Comparison of ENCODE assay signal across 10 cellular contexts in the genomic region with DNA sequence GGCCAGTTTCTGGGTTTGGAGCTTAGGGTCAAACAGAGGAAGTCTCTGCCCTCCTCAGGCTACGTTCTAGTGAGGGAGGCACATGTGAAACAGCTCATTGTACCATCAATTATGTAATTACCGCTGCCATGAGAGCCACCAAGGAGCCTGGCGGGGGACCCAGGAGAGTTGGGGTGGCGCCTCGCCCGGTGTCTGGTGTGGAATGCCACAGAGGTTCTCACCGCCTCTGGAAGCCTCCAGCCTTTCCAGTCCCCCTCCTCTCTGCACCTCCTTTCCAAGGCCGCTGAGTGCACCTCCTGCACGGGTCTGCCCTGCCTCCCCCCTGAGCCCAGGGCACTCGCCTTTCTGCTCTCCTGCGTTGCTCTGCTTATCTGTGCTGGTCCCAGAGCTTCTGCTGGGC. TPM values are rescaled to one million over a fixed set of nuclear protein-coding genes. Genes with fewer than 3 reads are reported as not detected.
DNase-seq lines count a peak whose midpoint lies in the region; ATAC-seq and TF ChIP-seq lines count a peak whose summit lies in the region.
"Had no signal": no experiment of that assay in that cellular context is flagged by ENCODE, and none has a peak within 500 bp of the region (broad histone marks: within the 10 kb centered on the region; RNA-seq: fewer than 3 reads in every experiment).

No MANE protein-coding gene starts in this region.

- H3K27me3 ChIP-seq in right cardiac atrium (ENCODE audit: control insufficient read depth, insufficient read depth) = no peaks in the 10 kb centered on the region

- H3K27ac Mint-ChIP-seq in naive B cell = no peak overlapping the region
- H3K27ac Mint-ChIP-seq: dendritic cell treated with granulocyte-macrophage colony-stimulating factor and Interleukin-4, amounts not matched to agents 40 ng/mL and 50 ng/mL, for 4 days had no signal

- DNase-seq in right cardiac atrium (peak in 1 of 3 donors; percentile 56), left ventricle myocardium superior (no peak), naive B cell (no peak), NCI-H1694 treated with DMSO at 0.1 percent for 48 hours (lab: John Stamatoyannopoulos, UW) (no peak), OCI-M1 (lab: John Stamatoyannopoulos, UW) (no peak)
- no peak for DNase-seq in activated effector memory CD4-positive, alpha-beta T cell treated with Interleukin-2 at 50 U/mL for 16 hours
- DNase-seq: NCI-H1092 had no signal

- H3K4me1 Mint-ChIP-seq in naive B cell = peaks cover 32 to 59% (median 39%) of the 10 kb centered on the region in 3 donors

- H3K4me1 ChIP-seq in right cardiac atrium (ENCODE audit: control insufficient read depth, insufficient read depth, low read length) = peaks cover 23% of the 10 kb centered on the region

- peaks cover 0 to 11% (median 9%) of the 10 kb centered on the region in 3 donors for H3K27me3 Mint-ChIP-seq in naive B cell

- peak overlapping the region; percentile 2 for H3K27ac ChIP-seq in right cardiac atrium (ENCODE audit: low read length)
- H3K27ac ChIP-seq in VCaP = peak overlapping the region; percentile 86

- ATAC-seq in right cardiac atrium = no peak
- ATAC-seq in left ventricle myocardium superior = no peak
- ATAC-seq in naive B cell (ENCODE audit: low read depth in 2 of 2) = no peak
- no peak for ATAC-seq in GM18858 (IDR thresholded peaks at IDR 0.05; ENCODE audit: unreplicated experiment)

- no peak for TF ChIP-seq CTCF in VCaP (conservative IDR thresholded peaks at IDR 0.05)

- no peaks in the 10 kb centered on the region for H3K36me3 Mint-ChIP-seq in naive B cell

- no peaks in the 10 kb centered on the region for H3K9me3 ChIP-seq in right cardiac atrium (ENCODE audit: control insufficient read depth, low read length)

- intact Hi-C loops in right cardiac atrium (cut with DNase I) (loop anchor here in 2 of 4 donors (10.0 kb wide), 1 partner anchor 101 kb away; the partner anchor contains the start of gene RAI1 (in 2 of the 2)), left ventricle myocardium superior (cut with micrococcal nuclease) (loop anchor here (10.0 kb wide), 1 partner anchor 91 kb away; no protein-coding TSS in a partner anchor)

- WGBS in right cardiac atrium = 62% methylated on average over 11 of the region's 11 CpGs

- no peak overlapping the region for H3K4me3 ChIP-seq in right cardiac atrium (ENCODE audit: low read length)

- no peaks in the 10 kb centered on the region for H3K9me3 Mint-ChIP-seq in naive B cell
- H3K9me3 Mint-ChIP-seq: dendritic cell treated with granulocyte-macrophage colony-stimulating factor and Interleukin-4, amounts not matched to agents 40 ng/mL and 50 ng/mL, for 4 days had no signal

- peak overlapping the region in 7 of 8 donors; percentile 19 to 95 (median 69) for H3K4me3 Mint-ChIP-seq in naive B cell
- H3K4me3 Mint-ChIP-seq: dendritic cell treated with granulocyte-macrophage colony-stimulating factor and Interleukin-4, amounts not matched to agents 40 ng/mL and 50 ng/mL, for 4 days had no signal

RNA-seq across cellular contexts. Expression of gene SREBF1, which starts 51.4 kb away (rescaled TPM):
- 10 to 100 TPM; 28.7 to 41.6 (median 36.2) TPM for total RNA-seq in right cardiac atrium
- polyA plus RNA-seq in right cardiac atrium = 45.7 TPM
- 15.2 TPM for total RNA-seq in left ventricle myocardium superior
- polyA plus RNA-seq in naive B cell (ENCODE audit: low read depth in 6 of 6) = 10 to 100 TPM in 1 of 6 donors, 1 to 10 TPM in 5; 4.8 to 10.0 (median 5.4) TPM
